18 cellular contexts compared by ENCODE assay signal in the genomic region with DNA sequence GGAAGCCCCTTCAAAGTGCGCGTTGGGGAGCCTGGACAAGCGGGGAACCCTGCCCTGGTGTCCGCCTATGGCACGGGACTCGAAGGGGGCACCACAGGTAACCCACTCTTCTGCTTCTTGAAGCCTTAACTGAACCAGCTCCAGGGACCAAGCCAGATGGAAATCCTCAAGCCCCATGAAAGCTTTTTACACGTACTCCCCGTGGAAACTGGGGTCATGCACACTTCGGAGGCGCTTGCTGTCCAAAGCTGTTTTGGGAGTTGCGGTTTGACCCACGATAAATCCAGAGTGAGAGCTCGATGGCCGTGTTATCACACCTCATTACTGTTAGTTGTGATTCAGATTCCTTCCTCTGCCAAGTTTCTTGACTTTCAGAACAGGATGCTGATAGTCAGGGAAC. TPM values are rescaled to one million over a fixed set of nuclear protein-coding genes. Genes with fewer than 3 reads are reported as not detected.
DNase-seq lines count a peak whose midpoint lies in the region; ATAC-seq and TF ChIP-seq lines count a peak whose summit lies in the region.
"Had no signal": no experiment of that assay in that cellular context is flagged by ENCODE, and none has a peak within 500 bp of the region (broad histone marks: within the 10 kb centered on the region; RNA-seq: fewer than 3 reads in every experiment).

No MANE protein-coding gene starts in this region.

- H3K27ac ChIP-seq in H9 (ENCODE audit: insufficient read length, low read depth, low read length) = no peak overlapping the region
- peak overlapping the region; percentile 49 to 87 (median 86) for H3K27ac ChIP-seq in stomach

- H3K4me1 Mint-ChIP-seq in H9 = peaks cover 0 to 2% of the 10 kb centered on the region in 2 experiments; a peak in 3 of 4 replicates
- H3K4me1 Mint-ChIP-seq in brain = peaks cover 46% of the 10 kb centered on the region

- H2BK120ac ChIP-seq in H9 (ENCODE audit: low read depth, low read length, poor library complexity, severe bottlenecking) = no peak overlapping the region

- DNase-seq in H9 = no peak
- DNase-seq in left ventricle myocardium superior = no peak
- no peak for DNase-seq in stomach
- no peak for DNase-seq in COLO668 (lab: John Stamatoyannopoulos, UW; ENCODE audit: unreplicated experiment)
- DNase-seq in foreskin melanocyte = no peak
- no peak for DNase-seq in pons (ENCODE audit: low spot score)
- DNase-seq in iPS-NIHi11 (ENCODE audit: low spot score) = no peak
- DNase-seq: activated effector memory CD4-positive, alpha-beta T cell treated with Interleukin-2 at 50 U/mL for 16 hours; anterior cingulate cortex; BE2C; effector memory CD8-positive, alpha-beta T cell; H7; KG1; naive thymus-derived CD8-positive, alpha-beta T cell; NCI-H1105 treated with DMSO at 0.1 percent for 48 hours; NCI-H226; stimulated activated naive CD4-positive, alpha-beta T cell had no signal

- H3K4ac ChIP-seq in H9 (ENCODE audit: low read depth, low read length) = no peak overlapping the region

- H3K4me2 ChIP-seq in H9 (ENCODE audit: insufficient read depth, insufficient read length, low read length) = no peak overlapping the region

- WGBS in H9 (ENCODE audit: extremely low coverage, insufficient read length, low lambda C conversion rate) = no CpG with 5 or more reads among the region's 14 CpGs
- 49 to 70% (median 68%) methylated on average over 11 to 14 of the region's 14 CpGs for WGBS in stomach, 5 donors

- no peak overlapping the region for H2BK12ac ChIP-seq in H9 (ENCODE audit: insufficient read length, low read depth, low read length)

- ATAC-seq in left ventricle myocardium superior = peak; percentile 40
- ATAC-seq: effector memory CD8-positive, alpha-beta T cell; naive thymus-derived CD8-positive, alpha-beta T cell had no signal

- peaks cover 9 to 60% (median 57%) of the 10 kb centered on the region in 3 experiments for H3K36me3 Mint-ChIP-seq in H9 (ENCODE audit: insufficient read depth in 1 of 3, low read depth in 3 of 3)
- peaks cover 59% of the 10 kb centered on the region for H3K36me3 Mint-ChIP-seq in brain

- H3K36me3 ChIP-seq in stomach = peaks cover 17 to 92% (median 70%) of the 10 kb centered on the region in 4 donors
- H3K36me3 ChIP-seq: BE2C had no signal

- no peaks in the 10 kb centered on the region for H3K4me1 ChIP-seq in H9 (ENCODE audit: insufficient read depth, low read length)
- peaks cover 36 to 73% (median 60%) of the 10 kb centered on the region in 4 donors for H3K4me1 ChIP-seq in stomach
- H3K4me1 ChIP-seq: BE2C had no signal

- H3K4me3 Mint-ChIP-seq in H9 (no peak overlapping the region), brain (no peak overlapping the region)
- H3K4me3 Mint-ChIP-seq: effector memory CD8-positive, alpha-beta T cell; naive thymus-derived CD8-positive, alpha-beta T cell had no signal

- H4K20me1 ChIP-seq in H9 (ENCODE audit: control insufficient read depth, insufficient read depth, insufficient read length) = no peaks in the 10 kb centered on the region

- H3K56ac ChIP-seq in H9 (ENCODE audit: insufficient read length, low read depth, low read length) = no peak overlapping the region

- no peak overlapping the region for H2BK20ac ChIP-seq in H9 (ENCODE audit: low read depth, low read length, poor library complexity, severe bottlenecking)

- no peak overlapping the region for H3K14ac ChIP-seq in H9 (ENCODE audit: insufficient read depth, low read length)

- H3T11ph ChIP-seq in H9 (ENCODE audit: low read length) = no peak overlapping the region

- H4K91ac ChIP-seq in H9 (ENCODE audit: insufficient read length, low read depth, low read length) = no peak overlapping the region

- H3K79me2 ChIP-seq in H9 (ENCODE audit: insufficient read depth, low read length) = no peaks in the 10 kb centered on the region

- no peak overlapping the region for H2BK5ac ChIP-seq in H9 (ENCODE audit: insufficient read length, low read length)

- H3K27me3 Mint-ChIP-seq in H9 (ENCODE audit: low read depth) (no peaks in the 10 kb centered on the region), brain (no peaks in the 10 kb centered on the region)
- H3K27me3 Mint-ChIP-seq: effector memory CD8-positive, alpha-beta T cell; naive thymus-derived CD8-positive, alpha-beta T cell had no signal

- no peaks in the 10 kb centered on the region for H3K9me3 Mint-ChIP-seq in H9
- peaks cover 0 to 2% (median 0%) of the 10 kb centered on the region in 5 experiments for H3K9me3 Mint-ChIP-seq in brain
- H3K9me3 Mint-ChIP-seq: effector memory CD8-positive, alpha-beta T cell; naive thymus-derived CD8-positive, alpha-beta T cell had no signal

- TF ChIP-seq EP300 in stomach (IDR thresholded peaks at IDR 0.05) = no peak

- TF ChIP-seq POLR2A in stomach (IDR thresholded peaks at IDR 0.05) = no peak

- H3K27ac Mint-ChIP-seq in H9 (peak overlapping the region in 2 of 3 experiments; percentile 43 to 87; a peak in 2 of 7 replicates), brain (peak overlapping the region in 3 of 5 experiments; percentile 28 to 90 (median 84))
- H3K27ac Mint-ChIP-seq: effector memory CD8-positive, alpha-beta T cell had no signal

- no peaks in the 10 kb centered on the region for H3K27me3 ChIP-seq in H9 (ENCODE audit: insufficient read depth, low read length)
- H3K27me3 ChIP-seq in stomach = no peaks in the 10 kb centered on the region
- H3K27me3 ChIP-seq: BE2C had no signal

- TF ChIP-seq CTCF in H9 (conservative IDR thresholded peaks at IDR 0.05) = no peak
- TF ChIP-seq CTCF in brain (conservative IDR thresholded peaks at IDR 0.05) = no peak
- no peak for TF ChIP-seq CTCF in stomach (IDR thresholded peaks at IDR 0.05)

- no peak overlapping the region for H3K18ac ChIP-seq in H9 (ENCODE audit: insufficient read length, low read depth, low read length)

- H3K9me3 ChIP-seq in H9 (ENCODE audit: control insufficient read depth, low read depth, low read length) (no peaks in the 10 kb centered on the region), stomach (no peaks in the 10 kb centered on the region)
- H3K9me3 ChIP-seq: BE2C had no signal

- no peak overlapping the region for H2BK15ac ChIP-seq in H9 (ENCODE audit: low read depth, low read length)

- no peak overlapping the region for H3K9ac ChIP-seq in H9 (ENCODE audit: extremely low read depth, insufficient read length, low read length)

- H4K8ac ChIP-seq in H9 (replicated peaks; ENCODE audit: insufficient read length, low read depth, low read length) = no peak overlapping the region

- H2AK5ac ChIP-seq in H9 (ENCODE audit: insufficient read length, low read length) = no peak overlapping the region

- H2AFZ ChIP-seq in H9 (ENCODE audit: low read length) = no peak overlapping the region

- no peak overlapping the region for H4K5ac ChIP-seq in H9 (ENCODE audit: insufficient read length, low read depth, low read length)

- H3K4me3 ChIP-seq in stomach = no peak overlapping the region

- intact Hi-C loops in left ventricle myocardium superior (cut with micrococcal nuclease) = no loop called here
- intact Hi-C loops in stomach (cut with DNase I; ENCODE audit: low total_unique reads) = no loop called here

- H3K79me1 ChIP-seq in H9 (ENCODE audit: insufficient read depth, low read depth, low read length, poor library complexity, severe bottlenecking) = no peaks in the 10 kb centered on the region

- H3K23me2 ChIP-seq in H9 (ENCODE audit: insufficient read length, low read depth, low read length, poor library complexity, severe bottlenecking) = no peaks in the 10 kb centered on the region

- H3K23ac ChIP-seq in H9 (ENCODE audit: insufficient read length, low read depth, low read length) = no peak overlapping the region

RNA-seq across cellular contexts. Expression of a gene that starts 47.5 kb away (rescaled TPM):
- total RNA-seq in H9 (2021) (not detected in 2 replicates), left ventricle myocardium superior (1.9 TPM), stomach (10 to 100 TPM in 1 of 5 donors, 1 to 10 TPM in 1, under 1 TPM in 1, not detected in 2; 0.43 to 10.4 (median 5.1) TPM)
- polyA plus RNA-seq in brain (ENCODE audit: insufficient read depth, low read depth, low replicate concordance) (0.80 TPM), stomach (1 to 10 TPM in 2 of 3 donors, under 1 TPM in 1; 0.44 to 4.4 (median 1.8) TPM)
- total RNA-seq: H7 had no signal
- polyA plus RNA-seq: naive thymus-derived CD8-positive, alpha-beta T cell had no signal
